8 cellular contexts compared by ENCODE assay signal in genomic region chr19:13430790-13431582, GRCh38.
DNase-seq lines count a peak whose midpoint lies in the region; ATAC-seq, FAIRE-seq and TF ChIP-seq lines count a peak whose summit lies in the region.

No MANE protein-coding gene starts in this region.

- TF ChIP-seq RAD21 in H1 (IDR thresholded peaks at IDR 0.05 in 1 of 2, conservative IDR thresholded peaks at IDR 0.05 in 1 of 2; ENCODE audit: low read depth in 2 of 2, low read length in 2 of 2): peak; percentile 71 to 82
- no peak for TF ChIP-seq RAD21 in neural cell (conservative IDR thresholded peaks at IDR 0.05)

- H2BK5ac ChIP-seq in H1 (ENCODE audit: low read depth, low read length): no peak overlapping the region

- ATAC-seq in GM21423 (IDR thresholded peaks at IDR 0.05; ENCODE audit: unreplicated experiment): no peak

- H2BK120ac ChIP-seq in H1 (replicated peaks; ENCODE audit: low read depth, low read length): no peak overlapping the region

- H3K4me1 Mint-ChIP-seq in activated CD4-positive, alpha-beta T cell treated with anti-CD3 and anti-CD28 coated beads, Interleukin-2, amount 10 ng/mL, durations not matched to agents 24 days and 14 days: no peaks in the 10 kb centered on the region

- H3K9me3 ChIP-seq in Loucy (ENCODE audit: insufficient read depth, low read depth, low read length) (no peaks in the 10 kb centered on the region), H1 (ENCODE audit: insufficient read depth in 2 of 2, low read depth in 1 of 2, low read length in 1 of 2) (no peaks in the 10 kb centered on the region), neural cell (ENCODE audit: low read length) (no peaks in the 10 kb centered on the region)

- POLR2A ChIA-PET in GM10248 (lab: Yijun Ruan, JAX): interaction anchor here (0.5 kb wide), 1 partner anchor 290 kb away, joined by 4 read pairs; no protein-coding TSS in a partner anchor
- POLR2A ChIA-PET in H1 (lab: Charles Lee; ENCODE audit: partially characterized antibody): interaction anchor here (0.6 to 1.0 kb wide), 3 partner anchors 13 to 90 kb away, joined by 3 read pairs; no protein-coding TSS in a partner anchor

- H3K36me3 Mint-ChIP-seq in activated CD4-positive, alpha-beta T cell treated with anti-CD3 and anti-CD28 coated beads, Interleukin-2, amount 10 ng/mL, durations not matched to agents 24 days and 14 days (ENCODE audit: low read depth): no peaks in the 10 kb centered on the region

- H3K14ac ChIP-seq in H1 (ENCODE audit: insufficient read length): no peak overlapping the region

- peaks cover 3% of the 10 kb centered on the region; the same call in 1 of the 2 replicates for H3K79me1 ChIP-seq in H1 (ENCODE audit: low read depth, low read length)

- no peak overlapping the region for H4K5ac ChIP-seq in H1 (ENCODE audit: insufficient read length, low read depth, low read length)

- H3K23me2 ChIP-seq in H1 (ENCODE audit: low read depth, low read length): peaks cover 2% of the 10 kb centered on the region; the same call in 1 of the 2 replicates

- no peak overlapping the region for H4K8ac ChIP-seq in H1 (ENCODE audit: extremely low read depth, insufficient read depth, low read length)

- H3K56ac ChIP-seq in H1 (replicated peaks; ENCODE audit: insufficient read length, low read depth, low read length): no peak overlapping the region

- H3K27ac Mint-ChIP-seq in activated CD4-positive, alpha-beta T cell treated with anti-CD3 and anti-CD28 coated beads, Interleukin-2, amount 10 ng/mL, durations not matched to agents 24 days and 14 days: no peak overlapping the region

- H3K18ac ChIP-seq in H1 (ENCODE audit: extremely low read depth, low read length): no peak overlapping the region

- no peaks in the 10 kb centered on the region for H3K27me3 ChIP-seq in Loucy (ENCODE audit: insufficient read depth, low read length, poor library complexity, severe bottlenecking)
- no peaks in the 10 kb centered on the region for H3K27me3 ChIP-seq in H1 (replicated peaks in 1 of 4; ENCODE audit: control insufficient read depth in 3 of 4, extremely low read depth in 1 of 4, insufficient read depth in 3 of 4, low read length in 3 of 4)
- H3K27me3 ChIP-seq in neural cell (ENCODE audit: insufficient read depth, low read depth, low read length): no peaks in the 10 kb centered on the region

- no peak overlapping the region for H3K4me3 Mint-ChIP-seq in activated CD4-positive, alpha-beta T cell treated with anti-CD3 and anti-CD28 coated beads, Interleukin-2, amount 10 ng/mL, durations not matched to agents 24 days and 14 days

- H3K9ac ChIP-seq in Loucy (ENCODE audit: low read depth, low read length, poor library complexity, severe bottlenecking): no peak overlapping the region
- no peak overlapping the region for H3K9ac ChIP-seq in H1 (replicated peaks in 1 of 4; ENCODE audit: extremely low read depth in 1 of 4, low read depth in 3 of 4, low read length in 3 of 4)
- H3K9ac ChIP-seq in neural cell (ENCODE audit: low read length): no peak overlapping the region

- no peak overlapping the region for H4K91ac ChIP-seq in H1 (replicated peaks; ENCODE audit: insufficient read length, low read length)

- H3K4me3 ChIP-seq in Loucy (ENCODE audit: low read length, poor library complexity, severe bottlenecking) (no peak overlapping the region), H1 (ENCODE audit: extremely low read depth in 1 of 4, insufficient read depth in 2 of 4, low read depth in 3 of 4, low read length in 4 of 4) (no peak overlapping the region), neural cell (ENCODE audit: low read length) (no peak overlapping the region)

- no peak overlapping the region for H2AFZ ChIP-seq in Loucy (ENCODE audit: low read length)
- no peak overlapping the region for H2AFZ ChIP-seq in H1 (ENCODE audit: low read length)
- no peak overlapping the region for H2AFZ ChIP-seq in neural cell (ENCODE audit: low read depth, low read length)

- DNase-seq in GM10248 (ENCODE audit: extremely low spot score): peak; percentile 58
- DNase-seq in activated CD4-positive, alpha-beta T cell treated with anti-CD3 and anti-CD28 coated beads, Interleukin-2, amount 10 ng/mL, durations not matched to agents 24 days and 14 days: peak; percentile 86
- DNase-seq in H1 (ENCODE audit: low read depth in 1 of 2, low spot score in 2 of 2): peak in 1 of 2 experiments; percentile 85
- DNase-seq in ureter (ENCODE audit: low spot score): peak; percentile 44
- no peak for DNase-seq in SIG-M5 (lab: John Stamatoyannopoulos, UW)

- no peaks in the 10 kb centered on the region for H3K79me2 ChIP-seq in Loucy (ENCODE audit: insufficient read depth, low read length)
- no peaks in the 10 kb centered on the region for H3K79me2 ChIP-seq in H1 (ENCODE audit: control insufficient read depth in 1 of 2, insufficient read depth in 2 of 2, low read length in 2 of 2)
- H3K79me2 ChIP-seq in neural cell (replicated peaks; ENCODE audit: insufficient read depth, low read length): no peaks in the 10 kb centered on the region

- WGBS in H1 (ENCODE audit: extremely low coverage in 1 of 2, insufficient coverage in 1 of 2, insufficient read length in 1 of 2, insufficient replicate concordance in 2 of 2, low coverage in 1 of 2, low lambda C conversion rate in 2 of 2, missing lambda C conversion rate in 1 of 2), 2 experiments: 86% methylated on average over 5 of the region's 5 CpGs; no CpG with 5 or more reads in 1 of the 2 experiments

- H2BK20ac ChIP-seq in H1 (ENCODE audit: low read length): no peak overlapping the region

- H4K20me1 ChIP-seq in Loucy (ENCODE audit: insufficient read depth, low read length, poor library complexity, severe bottlenecking): no peaks in the 10 kb centered on the region
- H4K20me1 ChIP-seq in H1 (replicated peaks in 1 of 2; ENCODE audit: control insufficient read depth in 1 of 2, insufficient read depth in 2 of 2, low read length in 2 of 2): peaks cover 0 to 3% of the 10 kb centered on the region in 2 experiments
- no peaks in the 10 kb centered on the region for H4K20me1 ChIP-seq in neural cell (ENCODE audit: insufficient read depth)

- no peak overlapping the region for H2AK5ac ChIP-seq in H1 (ENCODE audit: low read depth, low read length)

- TF ChIP-seq POLR2A in H1 (IDR thresholded peaks at IDR 0.05; ENCODE audit: control extremely low read depth in 1 of 2, low read depth in 2 of 2, low read length in 2 of 2): no peak

- H3K36me3 ChIP-seq in Loucy (ENCODE audit: insufficient read depth, low read length) (no peaks in the 10 kb centered on the region), H1 (ENCODE audit: control insufficient read depth in 2 of 4, insufficient read depth in 4 of 4, low read length in 3 of 4) (no peaks in the 10 kb centered on the region), neural cell (ENCODE audit: insufficient read depth, low read length) (no peaks in the 10 kb centered on the region)

- H3K27me3 Mint-ChIP-seq in activated CD4-positive, alpha-beta T cell treated with anti-CD3 and anti-CD28 coated beads, Interleukin-2, amount 10 ng/mL, durations not matched to agents 24 days and 14 days: peaks cover 3% of the 10 kb centered on the region

- no peak overlapping the region for H3K4ac ChIP-seq in H1 (replicated peaks; ENCODE audit: insufficient read length, low read depth, low read length)

- TF ChIP-seq EP300 in H1 (IDR thresholded peaks at IDR 0.05; ENCODE audit: borderline replicate concordance in 1 of 2, low read depth in 2 of 2, low read length in 2 of 2) (no peak), neural cell (conservative IDR thresholded peaks at IDR 0.05; ENCODE audit: poor library complexity, severe bottlenecking) (no peak)

- no peak overlapping the region for H3K23ac ChIP-seq in H1 (ENCODE audit: insufficient read length)

- H2BK12ac ChIP-seq in H1 (ENCODE audit: low read depth, low read length): no peak overlapping the region

- no peaks in the 10 kb centered on the region for H3K9me3 Mint-ChIP-seq in activated CD4-positive, alpha-beta T cell treated with anti-CD3 and anti-CD28 coated beads, Interleukin-2, amount 10 ng/mL, durations not matched to agents 24 days and 14 days

- no peak overlapping the region for H2BK15ac ChIP-seq in H1 (ENCODE audit: low read length)

- FAIRE-seq in H1 (lab: Jason Lieb, UNC): peak; percentile 45

- intact Hi-C loops in activated CD4-positive, alpha-beta T cell treated with anti-CD3 and anti-CD28 coated beads, Interleukin-2, amount 10 ng/mL, durations not matched to agents 24 days and 14 days (cut with micrococcal nuclease): loop anchor here (1.0 kb wide), 1 partner anchor 154 kb away; no protein-coding TSS in a partner anchor

- no peaks in the 10 kb centered on the region for H3F3A ChIP-seq in Loucy (ENCODE audit: low read depth)
- H3F3A ChIP-seq in neural cell (ENCODE audit: insufficient read depth, low read length, poor library complexity, severe bottlenecking): no peaks in the 10 kb centered on the region

- H3K4me1 ChIP-seq in Loucy (ENCODE audit: insufficient read depth, low read length, poor library complexity, severe bottlenecking): no peaks in the 10 kb centered on the region
- no peaks in the 10 kb centered on the region for H3K4me1 ChIP-seq in H1 (replicated peaks in 1 of 4; ENCODE audit: control insufficient read depth in 3 of 4, insufficient read depth in 4 of 4, low read length in 3 of 4)

- TF ChIP-seq CTCF in GM10248 (IDR thresholded peaks at IDR 0.05; ENCODE audit: control extremely low read depth, extremely low read depth, low read depth, missing control alignments) (peak; percentile 80), Loucy (conservative IDR thresholded peaks at IDR 0.05; ENCODE audit: low read length) (peak; percentile 82), H1 (IDR thresholded peaks at IDR 0.05; ENCODE audit: control extremely low read depth in 1 of 3, insufficient read depth in 1 of 3, low read depth in 1 of 3, low read length in 3 of 3) (peak; percentile 84 to 92 (median 86)), neural cell (IDR thresholded peaks at IDR 0.05; ENCODE audit: poor library complexity, severe bottlenecking) (peak; percentile 13)

- H3K27ac ChIP-seq in H1 (ENCODE audit: low read depth, low read length) (no peak overlapping the region), neural cell (ENCODE audit: low read length) (no peak overlapping the region)

- H3K4me2 ChIP-seq in Loucy (ENCODE audit: low read depth, low read length, poor library complexity, severe bottlenecking): no peak overlapping the region
- H3K4me2 ChIP-seq in H1 (ENCODE audit: insufficient read depth in 1 of 2, low read depth in 2 of 2, low read length in 2 of 2): no peak overlapping the region
- H3K4me2 ChIP-seq in neural cell (ENCODE audit: low read length): no peak overlapping the region

- H3K9me2 ChIP-seq in Loucy (replicated peaks; ENCODE audit: low read depth, low read length) (no peaks in the 10 kb centered on the region), neural cell (ENCODE audit: insufficient read depth, low read length) (no peaks in the 10 kb centered on the region)

- CTCF ChIA-PET in GM10248 (lab: Yijun Ruan, JAX) (interaction anchor here (0.7 to 1.9 kb wide), 5 partner anchors 11 to 236 kb away, joined by 3 to 5 read pairs (median 3); no protein-coding TSS in a partner anchor), H1 (lab: Charles Lee; ENCODE audit: partially characterized antibody) (interaction anchor here (0.6 to 5.8 kb wide), 27 partner anchors 8 to 154 kb away, joined by 3 to 49 read pairs (median 4); no protein-coding TSS in a partner anchor)

TF ChIP-seq in H1, 55 proteins besides CTCF, POLR2A, EP300 and RAD21 (continues in another document):
- no peak for TF ChIP-seq SIRT6 (IDR thresholded peaks at IDR 0.05; ENCODE audit: low read length)

TF ChIP-seq in neural cell, 6 proteins besides CTCF, POLR2A, EP300 and RAD21 (continues in another document):
- no peak for TF ChIP-seq MXI1 (conservative IDR thresholded peaks at IDR 0.05; ENCODE audit: poor library complexity, severe bottlenecking)

Comparison
In these comparisons a context has a peak if more than half of its experiments do, and no peak if none do; other contexts are left out.
1. CTCF ChIP-seq: peak in every context shown above with its lines; median percentile 86 in H1; 82 in Loucy; 80 in GM10248; 13 in neural cell.